ENCODE assay signal across 9 cellular contexts in the genomic region with DNA sequence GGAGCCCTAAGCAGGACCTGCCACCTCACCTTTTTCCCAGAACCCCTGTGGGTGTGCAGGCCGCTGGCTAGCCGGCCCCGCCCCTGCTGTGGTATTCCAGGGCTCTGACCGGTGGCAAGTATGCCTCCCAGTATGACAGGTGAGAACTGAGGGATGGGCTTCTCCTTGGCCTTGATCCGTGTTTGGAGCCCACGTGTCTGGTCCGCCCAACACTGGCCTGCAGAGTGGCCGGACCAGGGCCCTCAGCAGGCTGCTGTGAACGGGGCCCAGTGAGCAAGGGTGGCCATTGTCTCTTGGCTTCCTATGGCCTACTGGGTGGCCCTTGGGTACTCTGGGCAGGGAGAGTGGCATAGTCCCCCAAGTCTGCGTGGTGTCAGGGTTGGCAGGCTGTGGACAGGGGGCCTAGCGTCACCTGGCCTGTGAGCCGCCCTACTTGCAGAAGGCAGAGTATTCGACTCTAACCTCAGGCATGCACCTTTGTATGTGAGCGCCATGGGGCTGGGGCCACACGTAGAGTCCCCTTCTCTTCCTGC. TPM values are rescaled to one million over a fixed set of nuclear protein-coding genes. Genes with fewer than 3 reads are reported as not detected.
DNase-seq lines count a peak whose midpoint lies in the region; ATAC-seq and TF ChIP-seq lines count a peak whose summit lies in the region.
"Had no signal": no experiment of that assay in that cellular context is flagged by ENCODE, and none has a peak within 500 bp of the region (broad histone marks: within the 10 kb centered on the region; RNA-seq: fewer than 3 reads in every experiment).

No MANE protein-coding gene starts in this region.

- H3K9me3 ChIP-seq in right cardiac atrium (ENCODE audit: control insufficient read depth, low read length): no peaks in the 10 kb centered on the region
- no peaks in the 10 kb centered on the region for H3K9me3 ChIP-seq in stomach

- H3K27me3 ChIP-seq in right cardiac atrium (ENCODE audit: control insufficient read depth, insufficient read depth): no peaks in the 10 kb centered on the region
- no peaks in the 10 kb centered on the region for H3K27me3 ChIP-seq in stomach

- no peaks in the 10 kb centered on the region for H3K27me3 Mint-ChIP-seq in activated CD8-positive, alpha-beta memory T cell treated with anti-CD3 and anti-CD28 coated beads, Interleukin-2, amount 10 ng/mL, durations not matched to agents 7 days and 5 days
- peaks cover 17% of the 10 kb centered on the region for H3K27me3 Mint-ChIP-seq in endothelial cell (ENCODE audit: unreplicated experiment)

- no peak for ATAC-seq in activated CD4-positive, CD25-positive, alpha-beta regulatory T cell treated with anti-CD3 and anti-CD28 coated beads, Interleukin-2, amount 50 U/mL, for 24 hours
- ATAC-seq in activated CD8-positive, alpha-beta memory T cell treated with anti-CD3 and anti-CD28 coated beads, Interleukin-2, amount 10 ng/mL, durations not matched to agents 7 days and 5 days: no peak
- no peak for ATAC-seq in right cardiac atrium

- H3K4me3 Mint-ChIP-seq in activated CD8-positive, alpha-beta memory T cell treated with anti-CD3 and anti-CD28 coated beads, Interleukin-2, amount 10 ng/mL, durations not matched to agents 7 days and 5 days: peak overlapping the region; percentile 90
- H3K4me3 Mint-ChIP-seq in endothelial cell (ENCODE audit: unreplicated experiment): no peak overlapping the region

- WGBS in right cardiac atrium: 93% methylated on average over 15 of the region's 15 CpGs
- 62 to 83% (median 71%) methylated on average over 9 to 15 of the region's 15 CpGs for WGBS in stomach, 5 donors

- peaks cover 8% of the 10 kb centered on the region for H3K36me3 Mint-ChIP-seq in activated CD8-positive, alpha-beta memory T cell treated with anti-CD3 and anti-CD28 coated beads, Interleukin-2, amount 10 ng/mL, durations not matched to agents 7 days and 5 days
- no peaks in the 10 kb centered on the region for H3K36me3 Mint-ChIP-seq in endothelial cell (ENCODE audit: low read depth, unreplicated experiment)

- peaks cover 15 to 43% (median 30%) of the 10 kb centered on the region in 4 donors for H3K36me3 ChIP-seq in stomach

- peak overlapping the region; percentile 72 for H3K27ac Mint-ChIP-seq in activated CD8-positive, alpha-beta memory T cell treated with anti-CD3 and anti-CD28 coated beads, Interleukin-2, amount 10 ng/mL, durations not matched to agents 7 days and 5 days
- H3K27ac Mint-ChIP-seq in endothelial cell (ENCODE audit: unreplicated experiment): no peak overlapping the region

- CTCF ChIA-PET in activated CD8-positive, alpha-beta memory T cell treated with anti-CD3 and anti-CD28 coated beads, Interleukin-2, amount 10 ng/mL, durations not matched to agents 7 days and 5 days (lab: Charles Lee): interaction anchor here (2.0 to 8.2 kb wide), 2 partner anchors 10 to 17 kb away, joined by 9 to 99 read pairs; a partner anchor contains a TSS

- intact Hi-C loops in right cardiac atrium (cut with DNase I) (no loop called here), stomach (cut with DNase I; ENCODE audit: low total_unique reads) (no loop called here)

- H3K9me3 Mint-ChIP-seq in activated CD8-positive, alpha-beta memory T cell treated with anti-CD3 and anti-CD28 coated beads, Interleukin-2, amount 10 ng/mL, durations not matched to agents 7 days and 5 days (ENCODE audit: low read depth): no peaks in the 10 kb centered on the region
- H3K9me3 Mint-ChIP-seq in endothelial cell (ENCODE audit: unreplicated experiment): no peaks in the 10 kb centered on the region

- peak; percentile 30 for DNase-seq in activated CD4-positive, CD25-positive, alpha-beta regulatory T cell treated with anti-CD3 and anti-CD28 coated beads, Interleukin-2, amount 50 U/mL, for 72 hours
- no peak for DNase-seq in activated CD8-positive, alpha-beta memory T cell treated with anti-CD3 and anti-CD28 coated beads, Interleukin-2, amount 10 ng/mL, durations not matched to agents 7 days and 5 days
- DNase-seq in right cardiac atrium: peak; percentile 16 to 55 (median 51)
- DNase-seq in stomach: peak; percentile 43
- no peak for DNase-seq in SKM-1 (lab: John Stamatoyannopoulos, UW; ENCODE audit: unreplicated experiment)
- DNase-seq in retina: no peak
- DNase-seq in endothelial cell (ENCODE audit: low spot score): no peak
- DNase-seq: central memory CD4-positive, alpha-beta T cell had no signal

- no peak for TF ChIP-seq EP300 in stomach (IDR thresholded peaks at IDR 0.05)

- TF ChIP-seq CTCF in stomach (IDR thresholded peaks at IDR 0.05) (no peak), endothelial cell (IDR thresholded peaks at IDR 0.05; ENCODE audit: unreplicated experiment) (no peak)

- H3K4me3 ChIP-seq in right cardiac atrium (ENCODE audit: low read length) (no peak overlapping the region), stomach (peak overlapping the region; percentile 70 to 92 (median 84))

- TF ChIP-seq POLR2A in stomach (IDR thresholded peaks at IDR 0.05): no peak

- no peak overlapping the region for H3K27ac ChIP-seq in right cardiac atrium (ENCODE audit: low read length)
- peak overlapping the region in 3 of 5 donors; percentile 82 to 98 (median 86) for H3K27ac ChIP-seq in stomach

- H3K4me1 ChIP-seq in right cardiac atrium (ENCODE audit: control insufficient read depth, insufficient read depth, low read length): peaks cover 17% of the 10 kb centered on the region
- peaks cover 49 to 79% (median 73%) of the 10 kb centered on the region in 4 donors for H3K4me1 ChIP-seq in stomach

- peaks cover 43% of the 10 kb centered on the region for H3K4me1 Mint-ChIP-seq in activated CD8-positive, alpha-beta memory T cell treated with anti-CD3 and anti-CD28 coated beads, Interleukin-2, amount 10 ng/mL, durations not matched to agents 7 days and 5 days
- H3K4me1 Mint-ChIP-seq in endothelial cell (ENCODE audit: unreplicated experiment): peaks cover 10% of the 10 kb centered on the region

RNA-seq across cellular contexts. Expression of a gene that starts 1.8 kb away (rescaled TPM):
- 100 to 1,000 TPM; 101 to 152 TPM for total RNA-seq in activated CD8-positive, alpha-beta memory T cell treated with anti-CD3 and anti-CD28 coated beads, Interleukin-2, amount 10 ng/mL, durations not matched to agents 7 days and 5 days
- total RNA-seq in right cardiac atrium (10 to 100 TPM; 40.4 to 61.6 (median 58.0) TPM), stomach (100 to 1,000 TPM in 3 of 5 donors, 10 to 100 TPM in 2; 32.7 to 196 (median 145) TPM), endothelial cell (ENCODE audit: unreplicated experiment) (29.2 TPM)
- polyA plus RNA-seq in right cardiac atrium (108 TPM), stomach (100 to 1,000 TPM in 2 of 3 donors, 10 to 100 TPM in 1; 93.9 to 136 (median 113) TPM)

RNA-seq across cellular contexts. Expression of a gene that starts 9.9 kb away (rescaled TPM):
- total RNA-seq in activated CD8-positive, alpha-beta memory T cell treated with anti-CD3 and anti-CD28 coated beads, Interleukin-2, amount 10 ng/mL, durations not matched to agents 7 days and 5 days: 10 to 100 TPM; 10.0 to 10.1 TPM
- total RNA-seq in right cardiac atrium: 10 to 100 TPM in 3 of 4 donors, 1 to 10 TPM in 1; 9.6 to 14.9 (median 11.7) TPM
- 10.9 TPM for polyA plus RNA-seq in right cardiac atrium
- 10 to 100 TPM in 1 of 5 donors, 1 to 10 TPM in 4; 1.3 to 71.5 (median 2.2) TPM for total RNA-seq in stomach
- polyA plus RNA-seq in stomach: 1 to 10 TPM; 2.7 to 7.0 (median 6.7) TPM
- 1.5 TPM for total RNA-seq in endothelial cell (ENCODE audit: unreplicated experiment)

RNA-seq across cellular contexts. Expression of a gene that starts 12.3 kb away (rescaled TPM):
- total RNA-seq in activated CD8-positive, alpha-beta memory T cell treated with anti-CD3 and anti-CD28 coated beads, Interleukin-2, amount 10 ng/mL, durations not matched to agents 7 days and 5 days: 10 to 100 TPM; 21.3 to 33.5 TPM
- total RNA-seq in right cardiac atrium (1 to 10 TPM; 7.3 to 8.0 (median 7.6) TPM), stomach (10 to 100 TPM in 4 of 5 donors, 1 to 10 TPM in 1; 8.3 to 79.4 (median 20.4) TPM), endothelial cell (ENCODE audit: unreplicated experiment) (5.6 TPM)
- polyA plus RNA-seq in right cardiac atrium (3.5 TPM), stomach (1 to 10 TPM; 3.1 to 8.4 (median 5.8) TPM)

RNA-seq across cellular contexts. Expression of a gene that starts 16.5 kb away (rescaled TPM):
- total RNA-seq in activated CD8-positive, alpha-beta memory T cell treated with anti-CD3 and anti-CD28 coated beads, Interleukin-2, amount 10 ng/mL, durations not matched to agents 7 days and 5 days: 10 to 100 TPM; 54.0 to 75.8 TPM
- total RNA-seq in right cardiac atrium (10 to 100 TPM; 21.2 to 44.3 (median 36.2) TPM), stomach (100 to 1,000 TPM in 1 of 5 donors, 10 to 100 TPM in 4; 26.6 to 197 (median 58.3) TPM), endothelial cell (ENCODE audit: unreplicated experiment) (47.8 TPM)
- polyA plus RNA-seq in right cardiac atrium (40.1 TPM), stomach (10 to 100 TPM; 17.7 to 38.0 (median 23.3) TPM)

RNA-seq across cellular contexts. Expression of a gene that starts 55.2 kb away (rescaled TPM):
- 10 to 100 TPM; 14.4 to 35.4 TPM for total RNA-seq in activated CD8-positive, alpha-beta memory T cell treated with anti-CD3 and anti-CD28 coated beads, Interleukin-2, amount 10 ng/mL, durations not matched to agents 7 days and 5 days
- total RNA-seq in right cardiac atrium (1 to 10 TPM in 2 of 4 donors, under 1 TPM in 2; 0.53 to 1.4 (median 1.0) TPM), stomach (10 to 100 TPM; 11.7 to 68.9 (median 21.9) TPM), endothelial cell (ENCODE audit: unreplicated experiment) (0.77 TPM)
- polyA plus RNA-seq in right cardiac atrium (0.84 TPM), stomach (10 to 100 TPM in 1 of 3 donors, 1 to 10 TPM in 2; 8.5 to 12.8 (median 9.8) TPM)

Comparison
In these comparisons a context has a peak if more than half of its experiments do, and no peak if none do; other contexts are left out.
1. DNase-seq: peak in activated CD4-positive, CD25-positive, alpha-beta regulatory T cell treated with anti-CD3 and anti-CD28 coated beads, Interleukin-2, amount 50 U/mL, for 72 hours (single experiment), right cardiac atrium (3 of 3) and stomach (single experiment); none in activated CD8-positive, alpha-beta memory T cell treated with anti-CD3 and anti-CD28 coated beads, Interleukin-2, amount 10 ng/mL, durations not matched to agents 7 days and 5 days (single experiment), SKM-1 (single experiment), retina (single experiment) and endothelial cell (single experiment).